8 cellular contexts compared by ENCODE assay signal in the genomic region with DNA sequence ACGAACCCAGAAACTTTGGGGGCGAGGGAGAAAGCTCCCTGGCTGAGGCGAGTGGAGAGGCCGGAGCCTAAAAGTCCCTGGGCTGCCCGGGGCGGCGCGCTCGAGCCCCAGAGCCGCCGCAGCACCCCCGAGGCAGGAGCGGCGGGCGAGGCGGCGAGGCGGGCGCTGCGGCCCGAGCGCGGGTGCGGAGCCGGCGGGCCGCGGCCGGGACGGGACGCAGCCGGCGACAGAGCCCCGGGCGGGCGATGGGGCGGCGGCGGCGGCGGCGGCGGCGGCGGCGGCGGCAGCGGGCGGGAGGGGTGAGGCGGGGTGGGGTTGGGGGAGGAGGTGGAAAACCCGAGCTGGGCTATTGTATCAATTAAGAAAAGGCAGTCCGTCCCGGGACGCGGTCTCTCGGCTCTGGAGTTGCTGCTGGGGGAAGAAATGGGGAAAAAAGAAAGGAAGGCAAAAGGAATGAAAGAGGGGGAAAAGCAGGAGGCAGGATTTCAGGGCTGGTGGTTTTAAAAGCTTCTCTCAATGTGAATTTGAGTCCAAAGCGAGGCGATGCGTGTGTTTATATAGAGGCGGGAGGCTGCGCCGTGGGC. TPM values are rescaled to one million over a fixed set of nuclear protein-coding genes. Genes with fewer than 3 reads are reported as not detected.
DNase-seq lines count a peak whose midpoint lies in the region; ATAC-seq and TF ChIP-seq lines count a peak whose summit lies in the region.

No MANE protein-coding gene starts in this region.

- peaks cover 0 to 6% of the 10 kb centered on the region in 2 donors for H3K9me3 ChIP-seq in lung (ENCODE audit: control insufficient read depth in 2 of 2, insufficient read depth in 1 of 2, low read length in 1 of 2)
- no peaks in the 10 kb centered on the region for H3K9me3 ChIP-seq in upper lobe of right lung
- no peaks in the 10 kb centered on the region for H3K9me3 ChIP-seq in OCI-LY7 (ENCODE audit: low read length)

- no peaks in the 10 kb centered on the region for H3K79me2 ChIP-seq in OCI-LY7 (ENCODE audit: insufficient read depth, low read depth, low read length)

- peaks cover 86% of the 10 kb centered on the region for H3K27me3 Mint-ChIP-seq in brain

- H3K27ac Mint-ChIP-seq in brain = peak overlapping the region; percentile 30 to 69 (median 44)

- H3K27me3 ChIP-seq in lung (ENCODE audit: control insufficient read depth, insufficient read depth) (peaks cover 4% of the 10 kb centered on the region), upper lobe of right lung (peaks cover 71% of the 10 kb centered on the region)

- POLR2A ChIA-PET in OCI-LY7 (lab: Charles Lee) = no interaction called here

- no peak overlapping the region for H2AFZ ChIP-seq in OCI-LY7 (ENCODE audit: low read length)

- WGBS in lung, 2 donors = 0 to 1% methylated on average over 25 to 62 of the region's 62 CpGs

- H3K36me3 ChIP-seq in lung (ENCODE audit: control insufficient read depth in 2 of 2, insufficient read depth in 2 of 2, low read length in 2 of 2) (no peaks in the 10 kb centered on the region), upper lobe of right lung (no peaks in the 10 kb centered on the region), OCI-LY7 (ENCODE audit: insufficient read depth, low read length) (no peaks in the 10 kb centered on the region)

- DNase-seq in Ammon's horn (ENCODE audit: low spot score) (peak; percentile 20), HuH-7.5 (ENCODE audit: low spot score) (peak; percentile 64), lung (ENCODE audit: low spot score) (peak; percentile 10), upper lobe of right lung (no peak), GM19238 (ENCODE audit: insufficient read length, low spot score) (no peak), HT-29 (ENCODE audit: low spot score) (no peak), OCI-LY7 (ENCODE audit: low spot score) (no peak)

- H3K36me3 Mint-ChIP-seq in brain = no peaks in the 10 kb centered on the region

- BruUV-seq in OCI-LY7 (replicated peaks; lab: Mats Ljungman, UMichigan) = no TSS peak

- intact Hi-C loops in upper lobe of right lung (cut with DNase I) = loop anchor here (10.0 kb wide), 1 partner anchor 224 kb away; no protein-coding TSS in a partner anchor
- intact Hi-C loops in OCI-LY7 (cut with micrococcal nuclease; ENCODE audit: unreplicated experiment) = no loop called here

- H3K9me2 ChIP-seq in OCI-LY7 (ENCODE audit: insufficient read depth, low read length) = no peaks in the 10 kb centered on the region

- TF ChIP-seq CTCF in brain (conservative IDR thresholded peaks at IDR 0.05) (no peak), lung (IDR thresholded peaks at IDR 0.05; ENCODE audit: control extremely low read depth, extremely low read depth) (no peak), upper lobe of right lung (IDR thresholded peaks at IDR 0.05) (no peak), OCI-LY7 (conservative IDR thresholded peaks at IDR 0.05; ENCODE audit: low read length) (no peak)

- peaks cover 68% of the 10 kb centered on the region for H3K4me1 Mint-ChIP-seq in brain

- CTCF ChIA-PET in OCI-LY7 (lab: Charles Lee; ENCODE audit: unreplicated experiment) = no interaction called here

- peaks cover 3 to 31% of the 10 kb centered on the region in 2 donors for H3K4me1 ChIP-seq in lung (ENCODE audit: control insufficient read depth in 2 of 2, insufficient read depth in 2 of 2, low read length in 2 of 2)
- H3K4me1 ChIP-seq in upper lobe of right lung = peaks cover 53% of the 10 kb centered on the region
- H3K4me1 ChIP-seq in OCI-LY7 (ENCODE audit: insufficient read depth, low read length, poor library complexity, severe bottlenecking) = no peaks in the 10 kb centered on the region

- peak overlapping the region; percentile 87 to 97 (median 92) for H3K4me3 Mint-ChIP-seq in brain

- H4K20me1 ChIP-seq in OCI-LY7 (ENCODE audit: insufficient read depth, low read length) = no peaks in the 10 kb centered on the region

- ATAC-seq in lung (ENCODE audit: insufficient read depth, low FRiP score) (no peak), upper lobe of right lung (no peak)

- H3K4me2 ChIP-seq in OCI-LY7 (ENCODE audit: low read length) = no peak overlapping the region

- H3K27ac ChIP-seq in lung (ENCODE audit: low read depth in 1 of 2, low read length in 1 of 2) (no peak overlapping the region), upper lobe of right lung (no peak overlapping the region), OCI-LY7 (ENCODE audit: low read depth, low read length, poor library complexity, severe bottlenecking) (no peak overlapping the region)

- peak overlapping the region; percentile 3 for H3K4me3 ChIP-seq in lung
- peak overlapping the region; percentile 50 for H3K4me3 ChIP-seq in upper lobe of right lung
- no peak overlapping the region for H3K4me3 ChIP-seq in OCI-LY7 (ENCODE audit: low read depth, low read length, poor library complexity, severe bottlenecking)

- peaks cover 0 to 2% (median 0%) of the 10 kb centered on the region in 5 experiments for H3K9me3 Mint-ChIP-seq in brain

RNA-seq across cellular contexts. Expression of a gene that starts 0.8 kb away (rescaled TPM):
- polyA plus RNA-seq in brain (ENCODE audit: insufficient read depth, low read depth, low replicate concordance) = 3.4 TPM
- total RNA-seq in lung = 1 to 10 TPM; 2.6 to 4.7 TPM
- 1 to 10 TPM; 1.1 to 2.2 TPM for polyA plus RNA-seq in lung
- total RNA-seq in upper lobe of right lung = 3.8 TPM
- 0.05 and 0.10 TPM in 2 replicates for total RNA-seq in HT-29 (2014; rRNA removed; shearing (Covaris generic))
- total RNA-seq in OCI-LY7 (2014; rRNA removed; shearing (Covaris generic)) = not detected in 2 replicates
- not detected in 2 replicates for total RNA-seq in OCI-LY7 (2022)

Comparison
In these comparisons a context has a peak if more than half of its experiments do, and no peak if none do; other contexts are left out.
1. DNase-seq: peak in Ammon's horn (single experiment), HuH-7.5 (single experiment) and lung (single experiment); none in upper lobe of right lung (single experiment), GM19238 (single experiment), HT-29 (single experiment) and OCI-LY7 (single experiment).